ENCODE assay signal across 13 cellular contexts in genomic region chr20:45826381-45827019, GRCh38. TPM values are rescaled to one million over a fixed set of nuclear protein-coding genes. Genes with fewer than 3 reads are reported as not detected.
A peak's percentile ranks its signal among the peaks of the same experiment; 100 is the strongest.
DNase-seq lines count a peak whose midpoint lies in the region; ATAC-seq and TF ChIP-seq lines count a peak whose summit lies in the region.
"Had no signal": no experiment of that assay in that cellular context is flagged by ENCODE, and none has a peak within 500 bp of the region (broad histone marks: within the 10 kb centered on the region; RNA-seq: fewer than 3 reads in every experiment).

No MANE protein-coding gene starts in this region.

- no peaks in the 10 kb centered on the region for H3K36me3 Mint-ChIP-seq in stimulated activated memory B cell treated with anti-CD40 and anti-IgM and Interleukin-4, amounts not matched to agents 10 μg/mL and 1 μg/mL and 100 μg/mL, for 72 hours

- H3K9me3 ChIP-seq in left ventricle myocardium inferior (replicated peaks) = no peaks in the 10 kb centered on the region
- no peaks in the 10 kb centered on the region for H3K9me3 ChIP-seq in spleen

- H3K4me1 ChIP-seq in left ventricle myocardium inferior (peaks cover 35% of the 10 kb centered on the region), spleen (peaks cover 0 to 32% (median 20%) of the 10 kb centered on the region in 6 donors)

- peak; percentile 55 for DNase-seq in HT1080 (ENCODE audit: low read depth)
- peak; percentile 85 for DNase-seq in amniotic epithelial cell (ENCODE audit: low read depth)
- DNase-seq in left ventricle myocardium inferior = no peak
- DNase-seq in spleen = no peak
- no peak for DNase-seq in HEK293T (ENCODE audit: extremely low spot score)
- no peak for DNase-seq in lower leg skin (ENCODE audit: low spot score in 2 of 2)
- DNase-seq: activated effector memory CD4-positive, alpha-beta T cell treated with Interleukin-2 at 50 U/mL for 16 hours; DND-41; endodermal cell; T-helper 9 cell had no signal

- H3K36me3 ChIP-seq in left ventricle myocardium inferior (no peaks in the 10 kb centered on the region), spleen (no peaks in the 10 kb centered on the region)

- no peak for ATAC-seq in stimulated activated memory B cell treated with anti-CD40 and anti-IgM and Interleukin-4, amounts not matched to agents 10 μg/mL and 1 μg/mL and 100 μg/mL, for 72 hours
- no peak for ATAC-seq in HG03139 (IDR thresholded peaks at IDR 0.05; ENCODE audit: unreplicated experiment)

- TF ChIP-seq POLR2A in spleen (IDR thresholded peaks at IDR 0.05) (no peak), lower leg skin (IDR thresholded peaks at IDR 0.05) (no peak)

- H3K27ac ChIP-seq in left ventricle myocardium inferior (replicated peaks) (peak overlapping the region; percentile 55), spleen (peak overlapping the region in 7 of 8 donors; percentile 4 to 74 (median 44))

- peaks cover 33% of the 10 kb centered on the region for H3K27me3 ChIP-seq in left ventricle myocardium inferior (ENCODE audit: low read depth)
- peaks cover 0 to 32% (median 22%) of the 10 kb centered on the region in 7 donors for H3K27me3 ChIP-seq in spleen (replicated peaks in 1 of 7)

- peaks cover 22% of the 10 kb centered on the region for H3K27me3 Mint-ChIP-seq in stimulated activated memory B cell treated with anti-CD40 and anti-IgM and Interleukin-4, amounts not matched to agents 10 μg/mL and 1 μg/mL and 100 μg/mL, for 72 hours

- H3K4me3 ChIP-seq in left ventricle myocardium inferior (no peak overlapping the region), spleen (no peak overlapping the region), lower leg skin (ENCODE audit: low read depth, poor library complexity, severe bottlenecking) (no peak overlapping the region)

- H3K9me3 Mint-ChIP-seq in stimulated activated memory B cell treated with anti-CD40 and anti-IgM and Interleukin-4, amounts not matched to agents 10 μg/mL and 1 μg/mL and 100 μg/mL, for 72 hours = no peaks in the 10 kb centered on the region
- H3K9me3 Mint-ChIP-seq: endodermal cell had no signal

- H3K4me3 Mint-ChIP-seq in stimulated activated memory B cell treated with anti-CD40 and anti-IgM and Interleukin-4, amounts not matched to agents 10 μg/mL and 1 μg/mL and 100 μg/mL, for 72 hours = no peak overlapping the region
- H3K4me3 Mint-ChIP-seq: endodermal cell had no signal

- 79 to 90% (median 82%) methylated on average over 6 of the region's 6 CpGs for WGBS in spleen, 5 donors
- 58 to 62% methylated on average over 6 of the region's 6 CpGs for WGBS in lower leg skin, 2 donors

- H3K4me1 Mint-ChIP-seq in stimulated activated memory B cell treated with anti-CD40 and anti-IgM and Interleukin-4, amounts not matched to agents 10 μg/mL and 1 μg/mL and 100 μg/mL, for 72 hours = peaks cover 26% of the 10 kb centered on the region

- no peak for TF ChIP-seq CTCF in left ventricle myocardium inferior (IDR thresholded peaks at IDR 0.05; ENCODE audit: borderline replicate concordance)
- TF ChIP-seq CTCF in spleen (IDR thresholded peaks at IDR 0.05 in 8 of 11, conservative IDR thresholded peaks at IDR 0.05 in 3 of 11) = no peak
- no peak for TF ChIP-seq CTCF in lower leg skin (IDR thresholded peaks at IDR 0.05)

- POLR2A ChIA-PET in HEK293T (lab: Yijun Ruan, JAX) = interaction anchor here (1.0 to 1.2 kb wide), 2 partner anchors 9 to 14 kb away, joined by 3 to 4 read pairs; partner anchors contain the start of gene UBE2C

- no peak overlapping the region for H3K27ac Mint-ChIP-seq in stimulated activated memory B cell treated with anti-CD40 and anti-IgM and Interleukin-4, amounts not matched to agents 10 μg/mL and 1 μg/mL and 100 μg/mL, for 72 hours
- H3K27ac Mint-ChIP-seq: endodermal cell had no signal

- intact Hi-C loops in left ventricle myocardium inferior (cut with micrococcal nuclease) = no loop called here
- intact Hi-C loops in spleen (cut with DNase I; ENCODE audit: low total_unique reads) = no loop called here
- intact Hi-C loops in lower leg skin (cut with DNase I; ENCODE audit: low total_unique reads) = no loop called here

- CTCF ChIA-PET in HEK293T (lab: Yijun Ruan, JAX) = no interaction called here

TF ChIP-seq in HEK293T, 16 proteins besides CTCF, POLR2A, EP300 and RAD21:
- TF ChIP-seq SUZ12 (IDR thresholded peaks at IDR 0.05) (no peak), HDGF (IDR thresholded peaks at IDR 0.05; ENCODE audit: borderline replicate concordance) (no peak), FOXA1 (IDR thresholded peaks at IDR 0.05) (no peak), SP1 (IDR thresholded peaks at IDR 0.05) (no peak), FOXK2 (IDR thresholded peaks at IDR 0.05) (no peak), LEF1 (IDR thresholded peaks at IDR 0.05; ENCODE audit: borderline replicate concordance) (no peak)

RNA-seq across cellular contexts. Expression of gene TNNC2, which starts 0.6 kb away (rescaled TPM):
- total RNA-seq in HT1080 (2014; rRNA removed; shearing (Covaris generic)) = not detected in 2 replicates
- not detected in 2 replicates for polyA plus RNA-seq in HT1080 (2015; cell fraction: cytosol; rRNA removed)
- polyA plus RNA-seq in HT1080 (2015; cell fraction: nucleus; rRNA removed) = not detected in 2 replicates
- 0.33 TPM for total RNA-seq in left ventricle myocardium inferior
- under 1 TPM in 2 of 7 donors, not detected in 5; 0.54 to 0.89 TPM for total RNA-seq in spleen
- 1 to 10 TPM; 1.4 to 3.4 (median 1.9) TPM for polyA plus RNA-seq in spleen
- 10 to 100 TPM in 1 of 4 donors, 1 to 10 TPM in 2, not detected in 1; 1.4 to 10.7 (median 2.6) TPM for total RNA-seq in lower leg skin
- total RNA-seq: kidney epithelial cell had no signal

RNA-seq across cellular contexts. Expression of gene SNX21, which starts 7.1 kb away (rescaled TPM):
- total RNA-seq in HT1080 (2014; rRNA removed; shearing (Covaris generic)) = 38.5 and 39.6 TPM in 2 replicates
- 25.6 and 25.9 TPM in 2 replicates for polyA plus RNA-seq in HT1080 (2015; cell fraction: cytosol; rRNA removed)
- 23.3 and 24.1 TPM in 2 replicates for polyA plus RNA-seq in HT1080 (2015; cell fraction: nucleus; rRNA removed)
- total RNA-seq in left ventricle myocardium inferior (24.7 TPM), spleen (10 to 100 TPM in 6 of 7 donors, 1 to 10 TPM in 1; 8.8 to 32.4 (median 20.0) TPM), lower leg skin (100 to 1,000 TPM; 159 to 236 (median 203) TPM)
- polyA plus RNA-seq in spleen = 10 to 100 TPM in 2 of 3 donors, 1 to 10 TPM in 1; 6.3 to 15.8 (median 15.7) TPM

RNA-seq across cellular contexts. Expression of gene UBE2C, which starts 14.1 kb away (rescaled TPM):
- 287 and 392 TPM in 2 replicates for total RNA-seq in HT1080 (2014; rRNA removed; shearing (Covaris generic))
- polyA plus RNA-seq in HT1080 (2015; cell fraction: cytosol; rRNA removed) = 247 and 291 TPM in 2 replicates
- polyA plus RNA-seq in HT1080 (2015; cell fraction: nucleus; rRNA removed) = 161 and 166 TPM in 2 replicates
- total RNA-seq in left ventricle myocardium inferior (0.91 TPM), spleen (10 to 100 TPM in 4 of 7 donors, 1 to 10 TPM in 3; 3.0 to 22.2 (median 12.3) TPM), lower leg skin (10 to 100 TPM in 2 of 4 donors, 1 to 10 TPM in 2; 1.1 to 24.1 (median 10.2) TPM)
- 10 to 100 TPM; 11.4 to 56.4 (median 19.7) TPM for polyA plus RNA-seq in spleen

RNA-seq across cellular contexts. Expression of gene ACOT8, which starts 30.7 kb away (rescaled TPM):
- 38.3 and 43.1 TPM in 2 replicates for total RNA-seq in HT1080 (2014; rRNA removed; shearing (Covaris generic))
- 35.3 and 46.3 TPM in 2 replicates for polyA plus RNA-seq in HT1080 (2015; cell fraction: cytosol; rRNA removed)
- polyA plus RNA-seq in HT1080 (2015; cell fraction: nucleus; rRNA removed) = 38.5 and 40.5 TPM in 2 replicates
- total RNA-seq in left ventricle myocardium inferior (32.1 TPM), spleen (10 to 100 TPM; 19.4 to 37.4 (median 24.7) TPM), lower leg skin (10 to 100 TPM; 57.6 to 84.9 (median 61.4) TPM)
- polyA plus RNA-seq in spleen = 10 to 100 TPM; 28.1 to 36.7 (median 34.2) TPM

RNA-seq across cellular contexts. Expression of gene ZSWIM3, which starts 30.9 kb away (rescaled TPM):
- 6.0 and 6.1 TPM in 2 replicates for total RNA-seq in HT1080 (2014; rRNA removed; shearing (Covaris generic))
- 2.9 and 3.1 TPM in 2 replicates for polyA plus RNA-seq in HT1080 (2015; cell fraction: cytosol; rRNA removed)
- 4.9 and 6.1 TPM in 2 replicates for polyA plus RNA-seq in HT1080 (2015; cell fraction: nucleus; rRNA removed)
- total RNA-seq in left ventricle myocardium inferior (2.0 TPM), spleen (1 to 10 TPM; 4.4 to 7.1 (median 5.4) TPM), lower leg skin (1 to 10 TPM; 3.7 to 4.6 (median 4.0) TPM)
- polyA plus RNA-seq in spleen = 1 to 10 TPM; 3.1 to 4.2 (median 3.5) TPM

Comparison
In these comparisons a context has a peak if more than half of its experiments do, and no peak if none do; other contexts are left out.
1. DNase-seq: peak in HT1080 (single experiment) and amniotic epithelial cell (single experiment); none in left ventricle myocardium inferior (single experiment), spleen (single experiment), HEK293T (single experiment) and lower leg skin (0 of 2).
2. RNA of gene UBE2C, which starts 14.1 kb away (total RNA-seq): 287 to 392 TPM in HT1080; 3.0 to 22.2 TPM in spleen, 1.1 to 24.1 TPM in lower leg skin and 0.91 TPM in left ventricle myocardium inferior (single experiment); every median in the first group is over 10 times any median in the second.